Comparison of ENCODE assay signal across 1 cellular context in genomic region chr14:61625171-61625570, GRCh38.
TF ChIP-seq lines count a peak whose summit lies in the region.

No MANE protein-coding gene starts in this region.

TF ChIP-seq in H1, 55 proteins besides CTCF, POLR2A, EP300 and RAD21:
- TF ChIP-seq BACH1 (IDR thresholded peaks at IDR 0.05; ENCODE audit: low read length) (no peak), CTBP2 (IDR thresholded peaks at IDR 0.05; ENCODE audit: borderline replicate concordance, insufficient read depth, insufficient read length, low read length) (no peak), ASH2L (IDR thresholded peaks at IDR 0.05; ENCODE audit: low read length) (no peak), YY1 (IDR thresholded peaks at IDR 0.05; ENCODE audit: low read depth, low read length) (0 out of 2 replicates have a peak, but pooled peaks have one; percentile 37)
